In the genomic region with DNA sequence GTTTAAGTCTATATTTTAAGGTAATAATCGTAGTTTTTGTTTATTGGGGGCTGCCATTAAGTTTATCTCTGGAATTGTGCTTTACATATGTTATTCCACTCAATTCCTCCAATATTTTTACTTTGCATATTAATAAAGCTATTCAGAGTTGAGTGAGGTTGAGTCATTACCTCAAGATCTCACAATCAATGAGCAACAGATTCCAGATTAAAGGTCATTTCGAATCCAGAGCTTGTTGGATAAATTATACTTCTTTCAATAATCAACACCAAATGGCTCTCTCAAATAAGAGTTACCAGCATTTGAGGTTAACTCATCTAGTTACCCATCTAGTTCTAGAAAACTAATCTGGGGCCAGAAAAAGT, we compare ENCODE assay signal across 28 cellular contexts. TPM values are rescaled to one million over a fixed set of nuclear protein-coding genes. Genes with fewer than 3 reads are reported as not detected.
DNase-seq lines count a peak whose midpoint lies in the region; ATAC-seq, FAIRE-seq and TF ChIP-seq lines count a peak whose summit lies in the region.
"Had no signal": no experiment of that assay in that cellular context is flagged by ENCODE, and none has a peak within 500 bp of the region (broad histone marks: within the 10 kb centered on the region; RNA-seq: fewer than 3 reads in every experiment).

No MANE protein-coding gene starts in this region.

- H3K4me1 ChIP-seq in thoracic aorta (ENCODE audit: control insufficient read depth in 1 of 2, low read depth in 2 of 2) = peaks cover 27 to 43% of the 10 kb centered on the region in 2 donors
- H3K4me1 ChIP-seq: parathyroid adenoma, thyroid gland had no signal

- TF ChIP-seq CTCF in bronchial epithelial cell (IDR thresholded peaks at IDR 0.05; ENCODE audit: insufficient read depth, low read length, severe bottlenecking) (no peak), fibroblast of villous mesenchyme (IDR thresholded peaks at IDR 0.05; ENCODE audit: insufficient read depth, low read depth, low read length) (no peak), thoracic aorta (IDR thresholded peaks at IDR 0.05) (no peak)

- TF ChIP-seq POLR2A in H54 (IDR thresholded peaks at IDR 0.05; ENCODE audit: low read depth, low read length) = no peak

- no peak overlapping the region for H3K4me3 ChIP-seq in bronchial epithelial cell (ENCODE audit: low read depth, low read length)
- no peak overlapping the region for H3K4me3 ChIP-seq in fibroblast of villous mesenchyme (ENCODE audit: low read depth, low read length)
- H3K4me3 ChIP-seq in thoracic aorta = no peak overlapping the region
- H3K4me3 ChIP-seq: left ventricle myocardium inferior, thyroid gland had no signal

- peak; percentile 75 for FAIRE-seq in H54 (lab: Jason Lieb, UNC)
- no peak for FAIRE-seq in bronchial epithelial cell (lab: Jason Lieb, UNC)
- FAIRE-seq: endometrium, GM18507, H1, HTR-8/SVneo had no signal

- peak overlapping the region; percentile 80 to 92 for H3K27ac ChIP-seq in thoracic aorta
- H3K27ac ChIP-seq: KMS-11, left ventricle myocardium inferior, parathyroid adenoma, thyroid gland had no signal

- H3K27me3 ChIP-seq in bronchial epithelial cell (ENCODE audit: control insufficient read depth, insufficient read depth, low read length) = no peaks in the 10 kb centered on the region
- H3K27me3 ChIP-seq in thoracic aorta (replicated peaks; ENCODE audit: insufficient read depth) = no peaks in the 10 kb centered on the region
- H3K27me3 ChIP-seq: thyroid gland had no signal

- intact Hi-C loops in cardiac septum (cut with DNase I) = no loop called here

- H3K36me3 ChIP-seq in bronchial epithelial cell (ENCODE audit: control insufficient read depth, insufficient read depth, low read length) (no peaks in the 10 kb centered on the region), thoracic aorta (no peaks in the 10 kb centered on the region)
- H3K36me3 ChIP-seq: left ventricle myocardium inferior, thyroid gland had no signal

- H3K9me3 ChIP-seq in thoracic aorta = no peaks in the 10 kb centered on the region
- H3K9me3 ChIP-seq: left ventricle myocardium inferior, thyroid gland had no signal

- DNase-seq in H54 (ENCODE audit: insufficient read length, low spot score) = no peak
- DNase-seq in bronchial epithelial cell (ENCODE audit: low read depth) = peak; percentile 51
- peak; percentile 12 for DNase-seq in fibroblast of villous mesenchyme (ENCODE audit: low read depth)
- no peak for DNase-seq in thoracic aorta (ENCODE audit: low spot score)
- DNase-seq in cardiac septum (ENCODE audit: low spot score) = no peak
- DNase-seq in activated naive CD4-positive, alpha-beta T cell treated with Interleukin-2 at 50 U/mL for 16 hours = no peak
- DNase-seq: activated CD4-positive, alpha-beta T cell treated with anti-CD3 and anti-CD28 coated beads for 36 hours; activated naive CD4-positive, alpha-beta T cell treated with anti-CD3 and anti-CD28 coated beads for 36 hours; CD4-positive, alpha-beta T cell; DMS153; foreskin melanocyte; GDM1; hypothalamus; left ventricle myocardium inferior; MV-4-11; NCI-H1694 treated with DMSO at 0.1 percent for 48 hours; NCI-H2171 treated with DMSO at 0.1 percent for 48 hours; right cardiac atrium; stimulated activated naive CD4-positive, alpha-beta T cell treated with Interleukin-2 at 50 U/mL for 16 hours; thyroid gland had no signal

- ATAC-seq in thoracic aorta (ENCODE audit: insufficient number of reproducible peaks, low FRiP score, low read depth) = peak; percentile 46
- no peak for ATAC-seq in HG02885 (IDR thresholded peaks at IDR 0.05; ENCODE audit: poor library complexity, unreplicated experiment)
- ATAC-seq: activated CD4-positive, alpha-beta T cell treated with anti-CD3 and anti-CD28 coated beads for 36 hours; right cardiac atrium had no signal

RNA-seq across cellular contexts. Expression of a gene that starts 16.7 kb away (rescaled TPM):
- total RNA-seq in bronchial epithelial cell = under 0.01 TPM in 1 of 2 replicates, not detected in the other
- 63.9 and 78.0 TPM in 2 replicates for total RNA-seq in fibroblast of villous mesenchyme
- total RNA-seq in thoracic aorta = 10 to 100 TPM; 32.6 to 52.0 TPM
- total RNA-seq in cardiac septum = 10.7 TPM
- total RNA-seq: activated CD4-positive, alpha-beta T cell treated with anti-CD3 and anti-CD28 coated beads for 36 hours; activated naive CD4-positive, alpha-beta T cell treated with anti-CD3 and anti-CD28 coated beads for 36 hours; CD4-positive, alpha-beta T cell; SK-MEL-5 had no signal

Comparison
In these comparisons a context has a peak if more than half of its experiments do, and no peak if none do; other contexts are left out.
1. DNase-seq: peak in bronchial epithelial cell (single experiment) and fibroblast of villous mesenchyme (single experiment); none in H54 (single experiment), thoracic aorta (single experiment), cardiac septum (single experiment) and activated naive CD4-positive, alpha-beta T cell treated with Interleukin-2 at 50 U/mL for 16 hours (single experiment).
2. RNA of a gene that starts 16.7 kb away (total RNA-seq): 63.9 to 78.0 TPM in fibroblast of villous mesenchyme, 32.6 to 52.0 TPM in thoracic aorta and 10.7 TPM in cardiac septum (single experiment); under 0.01 TPM in bronchial epithelial cell; every median in the first group is over 10 times any median in the second.